ENCODE assay signal across 11 cellular contexts in the genomic region with DNA sequence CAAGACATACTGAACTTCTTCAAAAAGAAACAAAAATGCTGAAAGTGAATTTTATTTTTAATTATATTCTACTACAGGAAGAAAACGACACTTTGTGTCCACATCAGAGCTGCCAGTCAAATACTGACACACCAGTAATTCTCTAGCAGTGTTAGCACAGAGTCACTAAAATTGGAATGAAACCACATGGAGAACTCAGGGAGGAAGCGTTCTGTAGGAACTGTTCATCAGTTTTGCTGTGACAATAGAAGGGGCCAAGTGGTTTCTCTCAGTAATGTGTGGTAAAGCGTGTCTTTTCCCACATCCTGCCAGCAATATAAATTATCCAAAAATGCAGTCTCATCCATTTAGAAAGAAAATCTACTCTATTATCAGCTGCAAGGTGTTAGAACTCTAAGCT.
DNase-seq lines count a peak whose midpoint lies in the region; ATAC-seq and FAIRE-seq lines count a peak whose summit lies in the region.
"Had no signal": no experiment of that assay in that cellular context is flagged by ENCODE, and none has a peak within 500 bp of the region (broad histone marks: within the 10 kb centered on the region; RNA-seq: fewer than 3 reads in every experiment).

No MANE protein-coding gene starts in this region.

- peak; percentile 62 for ATAC-seq in GM18511 (IDR thresholded peaks at IDR 0.05; ENCODE audit: unreplicated experiment)
- peak; percentile 80 for ATAC-seq in HG03108 (IDR thresholded peaks at IDR 0.05; ENCODE audit: unreplicated experiment)
- no peak for ATAC-seq in GM18520 (IDR thresholded peaks at IDR 0.05; ENCODE audit: unreplicated experiment)
- ATAC-seq in GM18867 (IDR thresholded peaks at IDR 0.05; ENCODE audit: unreplicated experiment), result no peak
- no peak for ATAC-seq in stimulated activated naive CD8-positive, alpha-beta T cell treated with anti-CD3 and anti-CD28 coated beads, Interleukin-15, Interleukin-2, amounts not matched to agents 100 U/mL and 50 U/mL, for 24 hours

- peak; percentile 86 for FAIRE-seq in RCC 7860 (lab: Jason Lieb, UNC)

- DNase-seq in DMS53 treated with DMSO at 0.1 percent for 48 hours (lab: John Stamatoyannopoulos, UW; ENCODE audit: unreplicated experiment) (peak; percentile 10), RCC 7860 (ENCODE audit: low spot score) (peak; percentile 82), Ammon's horn (ENCODE audit: low spot score) (no peak)
- DNase-seq in stimulated activated naive CD8-positive, alpha-beta T cell treated with anti-CD3 and anti-CD28 coated beads, Interleukin-15, Interleukin-2, amounts not matched to agents 100 U/mL and 50 U/mL, for 24 hours, result no peak
- DNase-seq: activated CD4-positive, alpha-beta memory T cell treated with anti-CD3 and anti-CD28 coated beads, Interleukin-2, amount 10 ng/mL, durations not matched to agents 7 days and 5 days; MM.1S; NCI-H510A had no signal

Comparison
In these comparisons a context has a peak if more than half of its experiments do, and no peak if none do; other contexts are left out.
1. DNase-seq: peak in DMS53 treated with DMSO at 0.1 percent for 48 hours (single experiment) and RCC 7860 (single experiment); none in Ammon's horn (single experiment) and stimulated activated naive CD8-positive, alpha-beta T cell treated with anti-CD3 and anti-CD28 coated beads, Interleukin-15, Interleukin-2, amounts not matched to agents 100 U/mL and 50 U/mL, for 24 hours (single experiment).
2. ATAC-seq: peak in GM18511 (single experiment) and HG03108 (single experiment); none in GM18520 (single experiment), GM18867 (single experiment) and stimulated activated naive CD8-positive, alpha-beta T cell treated with anti-CD3 and anti-CD28 coated beads, Interleukin-15, Interleukin-2, amounts not matched to agents 100 U/mL and 50 U/mL, for 24 hours (single experiment).